ENCODE assay signal across 19 cellular contexts in the genomic region with DNA sequence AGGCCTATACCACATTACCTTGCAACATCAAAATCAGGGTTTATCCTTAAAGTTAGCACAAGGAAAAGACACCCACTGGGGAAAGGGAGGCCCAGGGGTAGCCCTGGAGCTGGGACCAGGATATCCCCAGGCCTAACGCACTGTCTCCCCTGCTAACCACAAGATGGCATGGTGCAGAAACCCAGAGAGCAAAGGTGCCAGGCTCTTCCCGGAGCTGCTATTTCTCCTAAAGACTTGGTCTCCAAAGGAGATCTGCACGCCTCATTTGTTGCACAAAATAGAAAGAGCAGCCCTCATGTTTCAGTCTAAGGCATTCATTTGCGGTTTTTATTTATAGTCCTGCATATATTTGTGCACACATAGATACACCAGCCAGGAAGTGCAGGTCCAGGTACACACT.
DNase-seq lines count a peak whose midpoint lies in the region; ATAC-seq, FAIRE-seq and TF ChIP-seq lines count a peak whose summit lies in the region.
"Had no signal": no experiment of that assay in that cellular context is flagged by ENCODE, and none has a peak within 500 bp of the region (broad histone marks: within the 10 kb centered on the region; RNA-seq: fewer than 3 reads in every experiment).

No MANE protein-coding gene starts in this region.

- no peak overlapping the region for H2AFZ ChIP-seq in PC-3 (ENCODE audit: low read length)

- peak; percentile 42 for ATAC-seq in PC-3
- peak; percentile 19 for ATAC-seq in mucosa of descending colon
- ATAC-seq: activated CD8-positive, alpha-beta memory T cell treated with anti-CD3 and anti-CD28 coated beads, Interleukin-2, amount 10 ng/mL, durations not matched to agents 7 days and 5 days; effector memory CD8-positive, alpha-beta T cell had no signal

- CTCF ChIA-PET in PC-3 (lab: Charles Lee): interaction anchor here (0.6 kb wide), 1 partner anchor 570 kb away, joined by 4 read pairs; no protein-coding TSS in a partner anchor

- TF ChIP-seq POLR2A in vagina (IDR thresholded peaks at IDR 0.05): no peak

- H3K4me1 ChIP-seq in PC-3 (ENCODE audit: insufficient read depth, low read length): no peaks in the 10 kb centered on the region
- peaks cover 21% of the 10 kb centered on the region for H3K4me1 ChIP-seq in mucosa of descending colon (ENCODE audit: low read depth)
- H3K4me1 ChIP-seq in vagina: peaks cover 10% of the 10 kb centered on the region
- H3K4me1 ChIP-seq in small intestine (ENCODE audit: control insufficient read depth in 2 of 2, insufficient read depth in 1 of 2, low read depth in 1 of 2, low read length in 1 of 2): no peaks in the 10 kb centered on the region

- intact Hi-C loops in PC-3 (cut with micrococcal nuclease): no loop called here
- intact Hi-C loops in mucosa of descending colon (cut with DNase I, micrococcal nuclease): no loop called here
- intact Hi-C loops in vagina (cut with DNase I): no loop called here

- no peak overlapping the region for H3K9ac ChIP-seq in PC-3 (ENCODE audit: low read length)
- H3K9ac ChIP-seq: KMS-11 had no signal

- H3F3A ChIP-seq in PC-3 (ENCODE audit: low read length, unreplicated experiment): no peaks in the 10 kb centered on the region

- H3K79me2 ChIP-seq in PC-3 (ENCODE audit: low read length): peaks cover 95% of the 10 kb centered on the region

- H3K4me2 ChIP-seq in PC-3 (ENCODE audit: low read length): no peak overlapping the region
- H3K4me2 ChIP-seq: KMS-11 had no signal

- TF ChIP-seq CTCF in PC-3 (conservative IDR thresholded peaks at IDR 0.05; ENCODE audit: low read depth, low read length) (peak; percentile 33; the same call in 1 of the 2 replicates), mucosa of descending colon (IDR thresholded peaks at IDR 0.05) (no peak), vagina (IDR thresholded peaks at IDR 0.05) (no peak), D721Med (IDR thresholded peaks at IDR 0.05; ENCODE audit: insufficient read depth, missing control alignments) (no peak)

- POLR2A ChIA-PET in PC-3 (lab: Charles Lee; ENCODE audit: unreplicated experiment): interaction anchor here (0.7 kb wide), 1 partner anchor 1420 kb away, joined by 5 read pairs; no protein-coding TSS in a partner anchor

- no peak for FAIRE-seq in D721Med (lab: Jason Lieb, UNC)
- FAIRE-seq in small intestine (lab: Jason Lieb, UNC): no peak

- no peaks in the 10 kb centered on the region for H3K9me2 ChIP-seq in PC-3 (replicated peaks; ENCODE audit: low read length)

- 30 to 61% (median 38%) methylated on average over 4 of the region's 4 CpGs for WGBS in small intestine, 3 donors

- H3K36me3 ChIP-seq in PC-3 (ENCODE audit: low read depth, low read length) (no peaks in the 10 kb centered on the region), mucosa of descending colon (ENCODE audit: low read depth) (no peaks in the 10 kb centered on the region), vagina (no peaks in the 10 kb centered on the region), small intestine (ENCODE audit: control insufficient read depth in 2 of 2, insufficient read depth in 2 of 2, low read length in 2 of 2) (no peaks in the 10 kb centered on the region)
- H3K36me3 ChIP-seq: neutrophil, Peyer's patch, stomach had no signal

- BruUV-seq in PC-3 (replicated peaks; lab: Mats Ljungman, UMichigan): no TSS peak

- 0 out of 2 replicates have a peak, but pooled peaks cover 20% of the 10 kb centered on the region for H4K20me1 ChIP-seq in PC-3 (ENCODE audit: low read length)

- H3K9me3 ChIP-seq in PC-3 (ENCODE audit: low read length) (no peaks in the 10 kb centered on the region), mucosa of descending colon (no peaks in the 10 kb centered on the region), vagina (no peaks in the 10 kb centered on the region), small intestine (ENCODE audit: control insufficient read depth, low read depth) (no peaks in the 10 kb centered on the region)
- H3K9me3 ChIP-seq: neutrophil, stomach had no signal

- H3K27me3 ChIP-seq in PC-3 (ENCODE audit: low read length) (no peaks in the 10 kb centered on the region), vagina (no peaks in the 10 kb centered on the region), small intestine (ENCODE audit: control insufficient read depth in 2 of 2, insufficient read depth in 2 of 2, low read length in 2 of 2) (no peaks in the 10 kb centered on the region)
- H3K27me3 ChIP-seq: Peyer's patch, stomach had no signal

- DNase-seq in Caki2 (ENCODE audit: low read depth) (peak; percentile 22), NCI-H1694 treated with DMSO at 0.1 percent for 48 hours (lab: John Stamatoyannopoulos, UW) (peak; percentile 21), PC-3 (no peak), mucosa of descending colon (peak in 1 of 3 donors; percentile 23), vagina (ENCODE audit: extremely low spot score in 2 of 2) (no peak), D721Med (ENCODE audit: insufficient read length, low spot score) (no peak), KG1 (lab: John Stamatoyannopoulos, UW) (no peak), small intestine (no peak)
- DNase-seq: activated CD8-positive, alpha-beta memory T cell treated with anti-CD3 and anti-CD28 coated beads, Interleukin-2, amount 10 ng/mL, durations not matched to agents 7 days and 5 days; effector memory CD8-positive, alpha-beta T cell; foreskin fibroblast; HCEC 1CT; mesenchymal stem cell; NCI-H2227 treated with DMSO at 0.1 percent for 48 hours; Peyer's patch; stomach had no signal

- in situ Hi-C loops in Caki2 (cut with HindIII; ENCODE audit: low pct_unique_long_range_greater_than_20kb, low sequenced_read_pairs): loop anchor here (25.0 kb wide), 1 partner anchor 1092 kb away; no protein-coding TSS in a partner anchor

- H3K27ac ChIP-seq in PC-3 (ENCODE audit: low read length): no peak overlapping the region
- H3K27ac ChIP-seq in vagina: no peak overlapping the region
- no peak overlapping the region for H3K27ac ChIP-seq in small intestine (ENCODE audit: low read depth in 1 of 2, low read length in 1 of 2)
- H3K27ac ChIP-seq: KMS-11, neutrophil, Peyer's patch, skin epidermis had no signal

- H3K4me3 ChIP-seq in PC-3 (ENCODE audit: low read length): no peak overlapping the region
- H3K4me3 ChIP-seq in mucosa of descending colon: no peak overlapping the region
- H3K4me3 ChIP-seq in vagina: no peak overlapping the region
- no peak overlapping the region for H3K4me3 ChIP-seq in small intestine (ENCODE audit: low read depth in 1 of 2, low read length in 2 of 2)
- H3K4me3 ChIP-seq: Peyer's patch, skin epidermis, stomach had no signal

Comparison
In these comparisons a context has a peak if more than half of its experiments do, and no peak if none do; other contexts are left out.
1. DNase-seq: peak in Caki2 (single experiment) and NCI-H1694 treated with DMSO at 0.1 percent for 48 hours (single experiment); none in PC-3 (single experiment), vagina (0 of 2), D721Med (single experiment), KG1 (single experiment) and small intestine (single experiment).